In genomic region chr2:203562283-203562682, GRCh38 we compare ENCODE assay signal across 29 cellular contexts. TPM values are rescaled to one million over a fixed set of nuclear protein-coding genes. Genes with fewer than 3 reads are reported as not detected.
DNase-seq lines count a peak whose midpoint lies in the region; ATAC-seq and TF ChIP-seq lines count a peak whose summit lies in the region.
"Had no signal": no experiment of that assay in that cellular context is flagged by ENCODE, and none has a peak within 500 bp of the region (broad histone marks: within the 10 kb centered on the region; RNA-seq: fewer than 3 reads in every experiment).

No MANE protein-coding gene starts in this region.

- no peaks in the 10 kb centered on the region for H3K9me3 Mint-ChIP-seq in chondrocyte (ENCODE audit: low read depth)
- no peaks in the 10 kb centered on the region for H3K9me3 Mint-ChIP-seq in activated CD4-positive, alpha-beta T cell treated with anti-CD3 and anti-CD28 coated beads for 36 hours (ENCODE audit: low read depth)
- H3K9me3 Mint-ChIP-seq: CD4-positive, alpha-beta memory T cell; GM23338 had no signal

- H3K27me3 ChIP-seq in lower lobe of right lung (ENCODE audit: low read depth) (no peaks in the 10 kb centered on the region), skeletal muscle tissue (ENCODE audit: control insufficient read depth in 3 of 3, insufficient read depth in 3 of 3, low read length in 3 of 3) (no peaks in the 10 kb centered on the region)
- H3K27me3 ChIP-seq: Peyer's patch, vagina had no signal

- intact Hi-C loops in lower lobe of right lung (cut with DNase I): no loop called here
- intact Hi-C loops in activated CD4-positive, alpha-beta T cell treated with anti-CD3 and anti-CD28 coated beads for 36 hours (cut with DNase I, micrococcal nuclease): no loop called here

- no peak overlapping the region for H3K27ac ChIP-seq in lower lobe of right lung
- peak overlapping the region; percentile 67 for H3K27ac ChIP-seq in skeletal muscle tissue (ENCODE audit: low read depth, low read length)
- H3K27ac ChIP-seq: Peyer's patch, SK-N-MC, vagina had no signal

- H3K9me3 ChIP-seq in lower lobe of right lung (no peaks in the 10 kb centered on the region), skeletal muscle tissue (ENCODE audit: control insufficient read depth in 3 of 3, low read length in 3 of 3) (no peaks in the 10 kb centered on the region)
- H3K9me3 ChIP-seq: Peyer's patch, vagina had no signal

- H3K36me3 Mint-ChIP-seq in chondrocyte (ENCODE audit: low read depth): no peaks in the 10 kb centered on the region
- no peaks in the 10 kb centered on the region for H3K36me3 Mint-ChIP-seq in activated CD4-positive, alpha-beta T cell treated with anti-CD3 and anti-CD28 coated beads for 36 hours (ENCODE audit: low read depth)
- H3K36me3 Mint-ChIP-seq: CD4-positive, alpha-beta memory T cell had no signal

- H3K4me3 ChIP-seq in lower lobe of right lung (no peak overlapping the region), skeletal muscle tissue (ENCODE audit: low read length in 3 of 3) (peak overlapping the region; percentile 15 to 40 (median 36))
- H3K4me3 ChIP-seq: GM12878, GM23338, Peyer's patch, SK-N-MC, vagina had no signal

- peaks cover 7% of the 10 kb centered on the region for H3K4me1 Mint-ChIP-seq in chondrocyte (ENCODE audit: low read depth)
- no peaks in the 10 kb centered on the region for H3K4me1 Mint-ChIP-seq in activated CD4-positive, alpha-beta T cell treated with anti-CD3 and anti-CD28 coated beads for 36 hours
- H3K4me1 Mint-ChIP-seq: CD4-positive, alpha-beta memory T cell; GM23338 had no signal

- DNase-seq in D341Med (ENCODE audit: low spot score): peak; percentile 66
- DNase-seq in chondrocyte (ENCODE audit: low spot score): no peak
- no peak for DNase-seq in lower lobe of right lung
- DNase-seq in activated CD4-positive, alpha-beta T cell treated with anti-CD3 and anti-CD28 coated beads for 36 hours: no peak
- DNase-seq in T1000 (lab: John Stamatoyannopoulos, UW): no peak
- no peak for DNase-seq in activated T-cell treated with anti-CD3 and anti-CD28 coated beads, Interleukin-2, amount 50 U/mL, for 1 hour
- DNase-seq: activated CD4-positive, CD25-positive, alpha-beta regulatory T cell treated with anti-CD3 and anti-CD28 coated beads, Interleukin-2, amount 50 U/mL, for 72 hours; activated CD8-positive, alpha-beta memory T cell treated with anti-CD3 and anti-CD28 coated beads for 24 hours; activated naive CD4-positive, alpha-beta T cell treated with anti-CD3 and anti-CD28 coated beads, Interleukin-2, amount 50 U/mL, for 16 hours; CD4-positive, alpha-beta memory T cell; cerebellar nuclear complex; DMS79; effector CD4-positive, alpha-beta T cell; erythroblast; Kasumi-1; midbrain; NCI-H1092; NCI-H2029; NCI-H345; NK-92 treated with Interleukin-12 subunit alpha and Interleukin-12 subunit beta, amount 100 ng/mL, for 24 hours; Peyer's patch; stimulated activated CD8-positive, alpha-beta memory T cell treated with anti-CD3 and anti-CD28 coated beads, Interleukin-4, amount 100 ng/mL, for 48 hours; substantia nigra had no signal

- H3K4me1 ChIP-seq in lower lobe of right lung (peaks cover 5% of the 10 kb centered on the region), skeletal muscle tissue (ENCODE audit: control insufficient read depth in 3 of 3, insufficient read depth in 3 of 3, low read length in 3 of 3) (peaks cover 5 to 10% (median 7%) of the 10 kb centered on the region in 3 donors)
- H3K4me1 ChIP-seq: Peyer's patch, vagina had no signal

- CTCF ChIA-PET in activated CD4-positive, alpha-beta T cell treated with anti-CD3 and anti-CD28 coated beads for 36 hours (lab: Charles Lee): no interaction called here

- H3K9ac ChIP-seq in skeletal muscle tissue (ENCODE audit: low read depth in 1 of 3, low read length in 3 of 3): peak overlapping the region in 1 of 3 donors; percentile 34

- TF ChIP-seq CTCF in chondrocyte (IDR thresholded peaks at IDR 0.05) (no peak), lower lobe of right lung (IDR thresholded peaks at IDR 0.05) (no peak)

- POLR2A ChIA-PET in activated CD4-positive, alpha-beta T cell treated with anti-CD3 and anti-CD28 coated beads for 36 hours (lab: Charles Lee): no interaction called here

- no peak overlapping the region for H3K4me3 Mint-ChIP-seq in chondrocyte (ENCODE audit: unreplicated experiment)
- no peak overlapping the region for H3K4me3 Mint-ChIP-seq in activated CD4-positive, alpha-beta T cell treated with anti-CD3 and anti-CD28 coated beads for 36 hours
- H3K4me3 Mint-ChIP-seq: CD4-positive, alpha-beta memory T cell; GM23338 had no signal

- peak overlapping the region; percentile 79 for H3K27ac Mint-ChIP-seq in chondrocyte (ENCODE audit: unreplicated experiment)
- H3K27ac Mint-ChIP-seq in activated CD4-positive, alpha-beta T cell treated with anti-CD3 and anti-CD28 coated beads for 36 hours: no peak overlapping the region
- H3K27ac Mint-ChIP-seq: GM23338 had no signal

- peak; percentile 48 to 70 for ATAC-seq in lower lobe of right lung
- ATAC-seq in activated CD4-positive, alpha-beta T cell treated with anti-CD3 and anti-CD28 coated beads for 36 hours: no peak
- ATAC-seq in HG02884 (IDR thresholded peaks at IDR 0.05; ENCODE audit: unreplicated experiment): no peak
- ATAC-seq: GM12878, GM23338 had no signal

- no peaks in the 10 kb centered on the region for H3K27me3 Mint-ChIP-seq in chondrocyte (ENCODE audit: low read depth)
- H3K27me3 Mint-ChIP-seq in activated CD4-positive, alpha-beta T cell treated with anti-CD3 and anti-CD28 coated beads for 36 hours: no peaks in the 10 kb centered on the region
- H3K27me3 Mint-ChIP-seq: CD4-positive, alpha-beta memory T cell had no signal

- H3K36me3 ChIP-seq in lower lobe of right lung (no peaks in the 10 kb centered on the region), skeletal muscle tissue (ENCODE audit: control insufficient read depth in 3 of 3, insufficient read depth in 3 of 3, low read length in 3 of 3) (no peaks in the 10 kb centered on the region)
- H3K36me3 ChIP-seq: Peyer's patch, vagina had no signal

RNA-seq across cellular contexts. Expression of gene RAPH1, which starts 27.2 kb away (rescaled TPM):
- total RNA-seq in chondrocyte (58.9 to 71.6 TPM (median 71.5 TPM) in 3 replicates), lower lobe of right lung (63.8 TPM), skeletal muscle tissue (42.8 TPM)
- total RNA-seq in activated CD4-positive, alpha-beta T cell treated with anti-CD3 and anti-CD28 coated beads for 36 hours: 1 to 10 TPM; 8.5 to 9.9 TPM

Comparison
In these comparisons a context has a peak if more than half of its experiments do, and no peak if none do; other contexts are left out.
1. ATAC-seq: peak in lower lobe of right lung (2 of 2); none in activated CD4-positive, alpha-beta T cell treated with anti-CD3 and anti-CD28 coated beads for 36 hours (single experiment) and HG02884 (single experiment).